ENCODE assay signal across 21 cellular contexts in genomic region chr14:102870246-102870645, GRCh38.
"Had no signal": no experiment of that assay in that cellular context is flagged by ENCODE, and none has a peak within 500 bp of the region (broad histone marks: within the 10 kb centered on the region; RNA-seq: fewer than 3 reads in every experiment).

No MANE protein-coding gene starts in this region.

- H3K9me3 Mint-ChIP-seq: activated naive CD4-positive, alpha-beta T cell treated with anti-CD3 and anti-CD28 coated beads, Interleukin-2, amount 10 ng/mL, durations not matched to agents 7 days and 5 days; activated T-helper 17 cell treated with anti-CD3 and anti-CD28 coated beads, Interleukin-2, amount 50 U/mL, for 72 hours; endodermal cell; mesothelial cell of epicardium; natural killer cell had no signal

- H3K27ac Mint-ChIP-seq: activated T-helper 17 cell treated with anti-CD3 and anti-CD28 coated beads, Interleukin-2, amount 50 U/mL, for 72 hours; endodermal cell; mesothelial cell of epicardium; natural killer cell had no signal

- H3K27me3 Mint-ChIP-seq: activated naive CD4-positive, alpha-beta T cell treated with anti-CD3 and anti-CD28 coated beads, Interleukin-2, amount 10 ng/mL, durations not matched to agents 7 days and 5 days; activated T-helper 17 cell treated with anti-CD3 and anti-CD28 coated beads, Interleukin-2, amount 50 U/mL, for 72 hours had no signal

- DNase-seq: activated CD4-positive, alpha-beta T cell treated with anti-CD3 and anti-CD28 coated beads for 1 hour; activated naive CD4-positive, alpha-beta T cell treated with anti-CD3 and anti-CD28 coated beads, Interleukin-2, amount 10 ng/mL, durations not matched to agents 7 days and 5 days; central memory CD4-positive, alpha-beta T cell; endodermal cell; esophagus squamous epithelium; gastrocnemius medialis; hippocampal formation; kidney glomerular epithelial cell; left lung; natural killer cell; ovary; stimulated activated CD4-positive, alpha-beta T cell treated with anti-CD3 and anti-CD28 coated beads, Interleukin-2, amount 100 ng/mL, for 48 hours; stimulated activated CD8-positive, alpha-beta memory T cell treated with anti-CD3 and anti-CD28 coated beads, Interleukin-4, amount 100 ng/mL, for 48 hours; stimulated activated naive CD4-positive, alpha-beta T cell; SW 1271; testis; trophoblast cell; uterus; WERI-Rb-1 had no signal

- H3K4me1 Mint-ChIP-seq: activated naive CD4-positive, alpha-beta T cell treated with anti-CD3 and anti-CD28 coated beads, Interleukin-2, amount 10 ng/mL, durations not matched to agents 7 days and 5 days had no signal

- ATAC-seq: activated T-helper 17 cell treated with anti-CD3 and anti-CD28 coated beads, Interleukin-2, amount 50 U/mL, for 72 hours; gastrocnemius medialis; natural killer cell had no signal

- H3K36me3 Mint-ChIP-seq: natural killer cell had no signal

- H3K4me3 Mint-ChIP-seq: activated naive CD4-positive, alpha-beta T cell treated with anti-CD3 and anti-CD28 coated beads, Interleukin-2, amount 10 ng/mL, durations not matched to agents 7 days and 5 days; activated T-helper 17 cell treated with anti-CD3 and anti-CD28 coated beads, Interleukin-2, amount 50 U/mL, for 72 hours; endodermal cell; mesothelial cell of epicardium; natural killer cell had no signal
